Comparison of ENCODE assay signal across 18 cellular contexts in the genomic region with DNA sequence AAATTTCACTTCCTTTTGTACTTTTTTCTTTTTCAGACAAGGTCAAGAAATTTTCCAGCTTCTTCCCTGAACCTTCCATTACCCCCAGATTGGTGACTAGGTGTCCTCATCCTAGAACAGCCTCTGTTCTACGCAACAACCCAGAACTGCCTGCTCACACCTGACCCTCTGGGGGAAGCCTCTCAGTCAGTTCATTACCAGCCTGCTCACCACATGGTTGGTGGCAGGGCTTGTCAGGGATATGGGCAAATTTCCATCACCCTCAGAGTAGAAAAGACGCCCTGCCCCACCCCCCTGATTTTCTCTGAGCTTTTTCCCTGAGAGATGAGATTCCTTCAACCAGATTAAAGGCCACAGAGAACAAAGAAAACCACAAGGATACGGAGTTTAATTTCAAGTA. TPM values are rescaled to one million over a fixed set of nuclear protein-coding genes. Genes with fewer than 3 reads are reported as not detected.
"Had no signal": no experiment of that assay in that cellular context is flagged by ENCODE, and none has a peak within 500 bp of the region (broad histone marks: within the 10 kb centered on the region; RNA-seq: fewer than 3 reads in every experiment).

No MANE protein-coding gene starts in this region.

- ATAC-seq: left colon had no signal

- H3K4me3 Mint-ChIP-seq: activated CD4-positive, alpha-beta memory T cell treated with anti-CD3 and anti-CD28 coated beads, Interleukin-2, amount 10 ng/mL, durations not matched to agents 7 days and 5 days; activated naive CD8-positive, alpha-beta T cell treated with anti-CD3 and anti-CD28 coated beads for 36 hours; brain; naive B cell; neural progenitor cell had no signal

- H3K9me3 ChIP-seq: colonic mucosa, esophagus muscularis mucosa, ovary, tibial nerve had no signal

- H3K27ac ChIP-seq: colonic mucosa, esophagus muscularis mucosa, neural progenitor cell, ovary, tibial nerve had no signal

- H3K9me3 Mint-ChIP-seq: activated CD4-positive, alpha-beta memory T cell treated with anti-CD3 and anti-CD28 coated beads, Interleukin-2, amount 10 ng/mL, durations not matched to agents 7 days and 5 days; activated naive CD8-positive, alpha-beta T cell treated with anti-CD3 and anti-CD28 coated beads for 36 hours had no signal

- H3K36me3 ChIP-seq: colonic mucosa, esophagus muscularis mucosa, neural progenitor cell, ovary, tibial nerve had no signal

- H3K4me2 ChIP-seq: neural progenitor cell had no signal

- DNase-seq: activated CD4-positive, alpha-beta memory T cell treated with anti-CD3 and anti-CD28 coated beads, Interleukin-2, amount 10 ng/mL, durations not matched to agents 7 days and 5 days; activated CD4-positive, CD25-positive, alpha-beta regulatory T cell treated with anti-CD3 and anti-CD28 coated beads, Interleukin-2, amount 50 U/mL, for 72 hours; activated CD8-positive, alpha-beta memory T cell treated with anti-CD3 and anti-CD28 coated beads, Interleukin-2, amount 50 U/mL, for 4 hours; activated naive CD8-positive, alpha-beta T cell treated with anti-CD3 and anti-CD28 coated beads for 36 hours; amygdala; central memory CD4-positive, alpha-beta T cell; colonic mucosa; left colon; mammary epithelial cell; naive B cell; ovary; stimulated activated CD4-positive, alpha-beta T cell treated with anti-CD3 and anti-CD28 coated beads, Interleukin-1b, Interleukin-23, amount 100 ng/mL, for 48 hours had no signal

- H3K4me3 ChIP-seq: colonic mucosa, esophagus muscularis mucosa, neural progenitor cell, ovary, tibial nerve had no signal

- H3K4me1 ChIP-seq: colonic mucosa, neural progenitor cell had no signal

- H2AFZ ChIP-seq: neural progenitor cell had no signal

- H3K27ac Mint-ChIP-seq: activated CD4-positive, alpha-beta memory T cell treated with anti-CD3 and anti-CD28 coated beads, Interleukin-2, amount 10 ng/mL, durations not matched to agents 7 days and 5 days; activated naive CD8-positive, alpha-beta T cell treated with anti-CD3 and anti-CD28 coated beads for 36 hours; brain; naive B cell; neural progenitor cell had no signal

- H3K36me3 Mint-ChIP-seq: activated naive CD8-positive, alpha-beta T cell treated with anti-CD3 and anti-CD28 coated beads for 36 hours; brain; neural progenitor cell had no signal

- H3K27me3 ChIP-seq: colonic mucosa, neural progenitor cell, ovary had no signal

- H3K9ac ChIP-seq: neural progenitor cell had no signal

RNA-seq across cellular contexts. Expression of a gene that starts 5.3 kb away (rescaled TPM):
- total RNA-seq: activated CD4-positive, alpha-beta memory T cell treated with anti-CD3 and anti-CD28 coated beads, Interleukin-2, amount 10 ng/mL, durations not matched to agents 7 days and 5 days; esophagus muscularis mucosa; mammary epithelial cell; mononuclear cell; pulmonary artery endothelial cell; tibial nerve had no signal
